Comparison of ENCODE assay signal across 10 cellular contexts in genomic region chr6:15359335-15359862, GRCh38.
DNase-seq lines count a peak whose midpoint lies in the region; ATAC-seq lines count a peak whose summit lies in the region.
"Had no signal": no experiment of that assay in that cellular context is flagged by ENCODE, and none has a peak within 500 bp of the region (broad histone marks: within the 10 kb centered on the region; RNA-seq: fewer than 3 reads in every experiment).

No MANE protein-coding gene starts in this region.

- H3K27ac Mint-ChIP-seq in activated CD4-positive, alpha-beta T cell treated with anti-CD3 and anti-CD28 coated beads, Interleukin-2, amount 10 ng/mL, durations not matched to agents 7 days and 5 days: peak overlapping the region; percentile 47
- H3K27ac Mint-ChIP-seq in activated T-helper 17 cell treated with anti-CD3 and anti-CD28 coated beads, Interleukin-2, amount 50 U/mL, for 72 hours: no peak overlapping the region
- H3K27ac Mint-ChIP-seq: activated T-cell treated with anti-CD3 and anti-CD28 coated beads, Interleukin-2, amount 50 U/mL, for 72 hours had no signal

- H3K4me1 Mint-ChIP-seq in activated CD4-positive, alpha-beta T cell treated with anti-CD3 and anti-CD28 coated beads, Interleukin-2, amount 10 ng/mL, durations not matched to agents 7 days and 5 days: peaks cover 29% of the 10 kb centered on the region
- peaks cover 33% of the 10 kb centered on the region for H3K4me1 Mint-ChIP-seq in activated T-helper 17 cell treated with anti-CD3 and anti-CD28 coated beads, Interleukin-2, amount 50 U/mL, for 72 hours

- H3K27me3 Mint-ChIP-seq in activated CD4-positive, alpha-beta T cell treated with anti-CD3 and anti-CD28 coated beads, Interleukin-2, amount 10 ng/mL, durations not matched to agents 7 days and 5 days: no peaks in the 10 kb centered on the region
- no peaks in the 10 kb centered on the region for H3K27me3 Mint-ChIP-seq in activated T-helper 17 cell treated with anti-CD3 and anti-CD28 coated beads, Interleukin-2, amount 50 U/mL, for 72 hours

- POLR2A ChIA-PET in activated CD4-positive, alpha-beta T cell treated with anti-CD3 and anti-CD28 coated beads, Interleukin-2, amount 10 ng/mL, durations not matched to agents 7 days and 5 days (lab: Charles Lee): no interaction called here

- H3K4me3 Mint-ChIP-seq in activated CD4-positive, alpha-beta T cell treated with anti-CD3 and anti-CD28 coated beads, Interleukin-2, amount 10 ng/mL, durations not matched to agents 7 days and 5 days: no peak overlapping the region
- no peak overlapping the region for H3K4me3 Mint-ChIP-seq in activated T-helper 17 cell treated with anti-CD3 and anti-CD28 coated beads, Interleukin-2, amount 50 U/mL, for 72 hours

- no peak for DNase-seq in activated CD4-positive, alpha-beta T cell treated with anti-CD3 and anti-CD28 coated beads, Interleukin-2, amount 10 ng/mL, durations not matched to agents 7 days and 5 days
- no peak for DNase-seq in activated CD4-positive, alpha-beta T cell treated with anti-CD3 and anti-CD28 coated beads for 4 hours
- peak; percentile 33 for DNase-seq in superior temporal gyrus (ENCODE audit: extremely low spot score)
- DNase-seq in UCSD-AML1 (lab: John Stamatoyannopoulos, UW; ENCODE audit: unreplicated experiment): no peak
- no peak for DNase-seq in HPDE6-E6E7 (ENCODE audit: extremely low spot score)
- DNase-seq in NCI-H2107 treated with DMSO at 0.1 percent for 48 hours (lab: John Stamatoyannopoulos, UW; ENCODE audit: unreplicated experiment): no peak
- DNase-seq: kidney had no signal

- no peaks in the 10 kb centered on the region for H3K9me3 Mint-ChIP-seq in activated CD4-positive, alpha-beta T cell treated with anti-CD3 and anti-CD28 coated beads, Interleukin-2, amount 10 ng/mL, durations not matched to agents 7 days and 5 days
- H3K9me3 Mint-ChIP-seq in activated T-helper 17 cell treated with anti-CD3 and anti-CD28 coated beads, Interleukin-2, amount 50 U/mL, for 72 hours: no peaks in the 10 kb centered on the region
- H3K9me3 Mint-ChIP-seq: activated T-cell treated with anti-CD3 and anti-CD28 coated beads, Interleukin-2, amount 50 U/mL, for 72 hours had no signal

- peak; percentile 62 for ATAC-seq in HG02840 (IDR thresholded peaks at IDR 0.05; ENCODE audit: low FRiP score, unreplicated experiment)
- peak; percentile 36 for ATAC-seq in activated T-helper 17 cell treated with anti-CD3 and anti-CD28 coated beads, Interleukin-2, amount 50 U/mL, for 72 hours (replicated peaks)

- H3K36me3 Mint-ChIP-seq in activated CD4-positive, alpha-beta T cell treated with anti-CD3 and anti-CD28 coated beads, Interleukin-2, amount 10 ng/mL, durations not matched to agents 7 days and 5 days (ENCODE audit: low read depth): peaks cover 12% of the 10 kb centered on the region
- H3K36me3 Mint-ChIP-seq in activated T-helper 17 cell treated with anti-CD3 and anti-CD28 coated beads, Interleukin-2, amount 50 U/mL, for 72 hours (ENCODE audit: low read depth): peaks cover 54% of the 10 kb centered on the region

- CTCF ChIA-PET in activated CD4-positive, alpha-beta T cell treated with anti-CD3 and anti-CD28 coated beads, Interleukin-2, amount 10 ng/mL, durations not matched to agents 7 days and 5 days (lab: Charles Lee): interaction anchor here (0.5 to 0.8 kb wide), 4 partner anchors 9 to 1524 kb away, joined by 3 to 5 read pairs (median 3); no protein-coding TSS in a partner anchor
